24 cellular contexts compared by ENCODE assay signal in genomic region chr2:205883026-205883425, GRCh38.
"Had no signal": no experiment of that assay in that cellular context is flagged by ENCODE, and none has a peak within 500 bp of the region (broad histone marks: within the 10 kb centered on the region; RNA-seq: fewer than 3 reads in every experiment).

No MANE protein-coding gene starts in this region.

- H3K36me3 ChIP-seq: heart right ventricle, left ventricle myocardium inferior, lower lobe of right lung, prostate gland, right lobe of liver, spleen, transverse colon had no signal

- H3K4me3 ChIP-seq: heart right ventricle, left ventricle myocardium inferior, lower lobe of right lung, prostate gland, right lobe of liver, spleen, testis, transverse colon had no signal

- H3K27ac ChIP-seq: heart right ventricle, left ventricle myocardium inferior, lower lobe of right lung, parathyroid adenoma, prostate gland, right lobe of liver, spleen, testis had no signal

- H3K9me3 ChIP-seq: heart right ventricle, left ventricle myocardium inferior, lower lobe of right lung, prostate gland, right lobe of liver, spleen, testis, transverse colon had no signal

- H3K27me3 ChIP-seq: heart right ventricle, right lobe of liver, testis, transverse colon had no signal

- H3K9me3 Mint-ChIP-seq: memory B cell; nephron; stimulated activated naive CD8-positive, alpha-beta T cell treated with anti-CD3 and anti-CD28 coated beads, Interleukin-15, Interleukin-2, amounts not matched to agents 100 ng/mL and 50 ng/mL, for 24 hours had no signal

- H3K4me3 Mint-ChIP-seq: immature natural killer cell; memory B cell; naive B cell; nephron; stimulated activated memory B cell treated with anti-CD40 and anti-IgM and Interleukin-4, amounts not matched to agents 10 μg/mL and 1 μg/mL and 100 μg/mL, for 72 hours; stimulated activated naive CD8-positive, alpha-beta T cell treated with anti-CD3 and anti-CD28 coated beads, Interleukin-15, Interleukin-2, amounts not matched to agents 100 ng/mL and 50 ng/mL, for 24 hours had no signal

- H3K4me1 ChIP-seq: heart right ventricle, left ventricle myocardium inferior, lower lobe of right lung, parathyroid adenoma, prostate gland, right lobe of liver, testis had no signal

- DNase-seq: cerebellar nuclear complex; dermis blood vessel endothelial cell; erythroblast; heart right ventricle; immature natural killer cell; left cardiac atrium; left ventricle myocardium inferior; lower lobe of right lung; midbrain; naive B cell; retina; right lobe of liver; spleen; stimulated activated CD4-positive, alpha-beta T cell treated with anti-CD3 and anti-CD28 coated beads, Interleukin-15, amount 100 ng/mL, for 24 hours; stimulated activated CD4-positive, alpha-beta T cell treated with anti-CD3 and anti-CD28 coated beads, Interleukin-1b, Interleukin-23, amount 100 ng/mL, for 48 hours; stimulated activated CD4-positive, alpha-beta T cell treated with anti-CD3 and anti-CD28 coated beads, Interleukin-4, amount 100 ng/mL, for 24 hours; testis; transverse colon had no signal

- H3K9ac ChIP-seq: parathyroid adenoma had no signal

- H3K27ac Mint-ChIP-seq: immature natural killer cell; memory B cell; naive B cell; nephron; stimulated activated memory B cell treated with anti-CD40 and anti-IgM and Interleukin-4, amounts not matched to agents 10 μg/mL and 1 μg/mL and 100 μg/mL, for 72 hours; stimulated activated naive CD8-positive, alpha-beta T cell treated with anti-CD3 and anti-CD28 coated beads, Interleukin-15, Interleukin-2, amounts not matched to agents 100 ng/mL and 50 ng/mL, for 24 hours had no signal

- H3K4me1 Mint-ChIP-seq: memory B cell; naive B cell; stimulated activated memory B cell treated with anti-CD40 and anti-IgM and Interleukin-4, amounts not matched to agents 10 μg/mL and 1 μg/mL and 100 μg/mL, for 72 hours had no signal

- H3K36me3 Mint-ChIP-seq: immature natural killer cell; memory B cell; naive B cell; stimulated activated memory B cell treated with anti-CD40 and anti-IgM and Interleukin-4, amounts not matched to agents 10 μg/mL and 1 μg/mL and 100 μg/mL, for 72 hours had no signal
